Comparison of ENCODE assay signal across 16 cellular contexts in the genomic region with DNA sequence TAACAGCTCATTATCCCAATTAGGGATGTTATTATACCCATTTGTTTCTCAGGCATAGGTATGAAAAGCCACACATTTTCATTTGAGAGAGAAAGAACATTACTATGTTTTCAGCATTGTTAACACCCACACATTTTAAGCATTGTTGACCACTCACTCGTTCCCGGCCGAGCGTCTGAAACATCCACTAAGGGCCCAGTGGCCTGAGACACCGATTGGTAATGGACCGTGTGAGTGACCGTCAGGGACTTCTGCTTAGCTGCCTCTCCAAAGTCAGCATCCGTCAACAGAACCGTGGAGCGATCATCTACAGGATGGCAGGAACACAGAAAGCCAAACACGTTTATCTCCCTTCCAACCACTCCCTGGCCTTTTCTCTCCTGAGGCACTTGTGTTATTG.
"Had no signal": no experiment of that assay in that cellular context is flagged by ENCODE, and none has a peak within 500 bp of the region (broad histone marks: within the 10 kb centered on the region; RNA-seq: fewer than 3 reads in every experiment).

No MANE protein-coding gene starts in this region.

- H3K27me3 ChIP-seq: heart right ventricle, tibial nerve had no signal

- H3K4me1 Mint-ChIP-seq: activated CD4-positive, alpha-beta memory T cell treated with anti-CD3 and anti-CD28 coated beads, Interleukin-2, amount 10 ng/mL, durations not matched to agents 7 days and 5 days; activated naive CD4-positive, alpha-beta T cell treated with anti-CD3 and anti-CD28 coated beads, Interleukin-2, amount 10 ng/mL, durations not matched to agents 7 days and 5 days; stimulated activated naive CD8-positive, alpha-beta T cell treated with anti-CD3 and anti-CD28 coated beads, Interleukin-15, amount 100 ng/mL, for 72 hours; T-helper 17 cell had no signal

- H3K36me3 Mint-ChIP-seq: activated naive CD4-positive, alpha-beta T cell treated with anti-CD3 and anti-CD28 coated beads, Interleukin-2, amount 10 ng/mL, durations not matched to agents 7 days and 5 days; mesothelial cell of epicardium; WTC11 had no signal

- H3K36me3 ChIP-seq: heart right ventricle, tibial nerve had no signal

- DNase-seq: activated CD4-positive, alpha-beta memory T cell treated with anti-CD3 and anti-CD28 coated beads, Interleukin-2, amount 10 ng/mL, durations not matched to agents 7 days and 5 days; activated CD4-positive, alpha-beta T cell treated with anti-CD3 and anti-CD28 coated beads for 4 hours; activated naive CD4-positive, alpha-beta T cell treated with anti-CD3 and anti-CD28 coated beads, Interleukin-2, amount 10 ng/mL, durations not matched to agents 7 days and 5 days; activated T-cell treated with anti-CD3 and anti-CD28 coated beads, Interleukin-2, amount 50 U/mL, for 24 hours; effector CD4-positive, alpha-beta T cell; foreskin melanocyte; heart right ventricle; left cardiac atrium; stimulated activated CD4-positive, alpha-beta T cell treated with anti-CD3 and anti-CD28 coated beads, Interleukin-1b, Interleukin-23, amount 100 ng/mL, for 48 hours; stimulated activated naive CD8-positive, alpha-beta T cell treated with anti-CD3 and anti-CD28 coated beads, Interleukin-15, amount 100 ng/mL, for 72 hours; T-helper 17 cell had no signal

- ATAC-seq: heart right ventricle; left cardiac atrium; stimulated activated naive CD8-positive, alpha-beta T cell treated with anti-CD3 and anti-CD28 coated beads, Interleukin-15, amount 100 ng/mL, for 72 hours; T-helper 17 cell; WTC11 had no signal

- H3K27ac ChIP-seq: tibial nerve had no signal

- H3K27me3 Mint-ChIP-seq: activated CD4-positive, alpha-beta memory T cell treated with anti-CD3 and anti-CD28 coated beads, Interleukin-2, amount 10 ng/mL, durations not matched to agents 7 days and 5 days; activated naive CD4-positive, alpha-beta T cell treated with anti-CD3 and anti-CD28 coated beads, Interleukin-2, amount 10 ng/mL, durations not matched to agents 7 days and 5 days; activated T-cell treated with anti-CD3 and anti-CD28 coated beads, Interleukin-2, amount 50 U/mL, for 24 hours; stimulated activated naive CD8-positive, alpha-beta T cell treated with anti-CD3 and anti-CD28 coated beads, Interleukin-15, amount 100 ng/mL, for 72 hours; T-helper 17 cell had no signal

- H3K4me3 Mint-ChIP-seq: activated CD4-positive, alpha-beta memory T cell treated with anti-CD3 and anti-CD28 coated beads, Interleukin-2, amount 10 ng/mL, durations not matched to agents 7 days and 5 days; activated naive CD4-positive, alpha-beta T cell treated with anti-CD3 and anti-CD28 coated beads, Interleukin-2, amount 10 ng/mL, durations not matched to agents 7 days and 5 days; activated T-cell treated with anti-CD3 and anti-CD28 coated beads, Interleukin-2, amount 50 U/mL, for 24 hours; mesothelial cell of epicardium; neural crest cell; stimulated activated naive CD8-positive, alpha-beta T cell treated with anti-CD3 and anti-CD28 coated beads, Interleukin-15, amount 100 ng/mL, for 72 hours; T-helper 17 cell; WTC11 had no signal

- H3K9me3 Mint-ChIP-seq: activated T-cell treated with anti-CD3 and anti-CD28 coated beads, Interleukin-2, amount 50 U/mL, for 24 hours; mesothelial cell of epicardium; neural crest cell; stimulated activated naive CD8-positive, alpha-beta T cell treated with anti-CD3 and anti-CD28 coated beads, Interleukin-15, amount 100 ng/mL, for 72 hours; WTC11 had no signal

- H3K27ac Mint-ChIP-seq: activated CD4-positive, alpha-beta memory T cell treated with anti-CD3 and anti-CD28 coated beads, Interleukin-2, amount 10 ng/mL, durations not matched to agents 7 days and 5 days; activated naive CD4-positive, alpha-beta T cell treated with anti-CD3 and anti-CD28 coated beads, Interleukin-2, amount 10 ng/mL, durations not matched to agents 7 days and 5 days; activated T-cell treated with anti-CD3 and anti-CD28 coated beads, Interleukin-2, amount 50 U/mL, for 24 hours; mesothelial cell of epicardium; stimulated activated naive CD8-positive, alpha-beta T cell treated with anti-CD3 and anti-CD28 coated beads, Interleukin-15, amount 100 ng/mL, for 72 hours; T-helper 17 cell; WTC11 had no signal

- H3K4me3 ChIP-seq: heart right ventricle, lung, tibial nerve had no signal
